In the genomic region with DNA sequence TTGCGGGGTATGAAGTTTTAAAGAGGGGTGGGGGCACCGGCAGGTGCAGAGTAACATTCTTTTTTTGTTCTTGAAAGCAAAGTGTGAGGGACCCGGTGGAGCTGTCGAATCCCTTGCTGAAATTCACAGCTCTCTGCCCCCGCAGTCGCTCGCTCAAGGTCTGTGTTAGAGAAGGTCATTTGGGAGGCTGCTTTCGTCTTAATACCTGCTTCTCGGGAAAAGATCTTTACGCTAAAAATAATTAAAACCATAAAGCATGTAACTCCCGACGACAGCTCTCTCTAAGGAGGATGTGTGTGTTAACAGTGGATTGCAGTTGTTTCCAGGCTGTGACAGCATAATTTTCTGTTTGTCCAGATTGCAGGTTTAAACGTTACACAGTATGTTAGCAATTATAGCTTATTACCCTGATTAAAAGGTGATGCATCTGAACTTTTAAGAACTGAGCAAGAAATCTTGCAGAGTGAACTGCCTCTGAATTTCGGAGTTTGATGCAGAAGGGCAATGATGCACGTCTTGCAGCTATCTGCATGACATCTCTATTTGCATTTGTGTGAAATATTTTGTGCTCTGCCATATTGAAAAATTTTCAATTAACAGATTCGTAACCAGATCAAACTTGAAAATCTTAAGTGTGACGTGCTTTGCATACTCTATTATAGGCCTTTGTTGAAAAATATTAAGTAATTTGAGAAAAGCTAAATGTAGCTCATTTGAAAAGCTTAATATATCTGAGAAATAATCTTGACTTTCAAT, we compare ENCODE assay signal across 8 cellular contexts. TPM values are rescaled to one million over a fixed set of nuclear protein-coding genes. Genes with fewer than 3 reads are reported as not detected.
A peak's percentile ranks its signal among the peaks of the same experiment; 100 is the strongest.
DNase-seq lines count a peak whose midpoint lies in the region; ATAC-seq and TF ChIP-seq lines count a peak whose summit lies in the region.

No MANE protein-coding gene starts in this region.

- no peaks in the 10 kb centered on the region for H3K36me3 ChIP-seq in urinary bladder (ENCODE audit: insufficient read depth)

- DNase-seq in natural killer cell: no peak
- no peak for DNase-seq in natural killer cell treated with Interleukin-12 subunit alpha and Interleukin-12 subunit beta and Interleukin-15 and Interleukin-18, amount 100 ng/mL, for 72 hours (ENCODE audit: low spot score)
- no peak for DNase-seq in astrocyte of the cerebellum (ENCODE audit: low read depth)
- DNase-seq in lower leg skin (ENCODE audit: low spot score in 2 of 2): no peak
- no peak for DNase-seq in stimulated activated naive CD4-positive, alpha-beta T cell (lab: John Stamatoyannopoulos, UW)
- no peak for DNase-seq in effector CD4-positive, alpha-beta T cell
- DNase-seq in A172 (ENCODE audit: low spot score): no peak

- peaks cover 4% of the 10 kb centered on the region for H3K4me1 ChIP-seq in urinary bladder (ENCODE audit: insufficient read depth)

- TF ChIP-seq CTCF in natural killer cell (IDR thresholded peaks at IDR 0.05): no peak
- no peak for TF ChIP-seq CTCF in astrocyte of the cerebellum (IDR thresholded peaks at IDR 0.05; ENCODE audit: low read depth, low read length, missing control alignments)
- TF ChIP-seq CTCF in lower leg skin (IDR thresholded peaks at IDR 0.05): no peak

- peak overlapping the region; percentile 42 for H3K4me3 ChIP-seq in astrocyte of the cerebellum (ENCODE audit: low read depth, low read length)
- peak overlapping the region; percentile 18 for H3K4me3 ChIP-seq in lower leg skin (ENCODE audit: low read depth, poor library complexity, severe bottlenecking)
- H3K4me3 ChIP-seq in urinary bladder (ENCODE audit: low read depth, low read length): peak overlapping the region; percentile 61

- TF ChIP-seq POLR2A in lower leg skin (IDR thresholded peaks at IDR 0.05): no peak

- H3K27ac Mint-ChIP-seq in natural killer cell: no peak overlapping the region
- H3K27ac Mint-ChIP-seq in natural killer cell treated with Interleukin-12 subunit alpha and Interleukin-12 subunit beta and Interleukin-15 and Interleukin-18, amount 100 ng/mL, for 72 hours: no peak overlapping the region

- peaks cover 31 to 57% of the 10 kb centered on the region in 2 donors for H3K27me3 Mint-ChIP-seq in natural killer cell (ENCODE audit: low read depth in 2 of 2)
- H3K27me3 Mint-ChIP-seq in natural killer cell treated with Interleukin-12 subunit alpha and Interleukin-12 subunit beta and Interleukin-15 and Interleukin-18, amount 100 ng/mL, for 72 hours: peaks cover 46 to 69% of the 10 kb centered on the region in 2 donors

- WGBS in lower leg skin, 2 donors: 24 to 36% methylated on average over 17 of the region's 17 CpGs
- WGBS in urinary bladder: 40% methylated on average over 17 of the region's 17 CpGs

- no peaks in the 10 kb centered on the region for H3K4me1 Mint-ChIP-seq in natural killer cell
- H3K4me1 Mint-ChIP-seq in natural killer cell treated with Interleukin-12 subunit alpha and Interleukin-12 subunit beta and Interleukin-15 and Interleukin-18, amount 100 ng/mL, for 72 hours (ENCODE audit: low read depth in 2 of 2): no peaks in the 10 kb centered on the region

- no peaks in the 10 kb centered on the region for H3K9me3 Mint-ChIP-seq in natural killer cell
- H3K9me3 Mint-ChIP-seq in natural killer cell treated with Interleukin-12 subunit alpha and Interleukin-12 subunit beta and Interleukin-15 and Interleukin-18, amount 100 ng/mL, for 72 hours: no peaks in the 10 kb centered on the region

- intact Hi-C loops in natural killer cell (cut with micrococcal nuclease): no loop called here
- intact Hi-C loops in lower leg skin (cut with DNase I; ENCODE audit: low total_unique reads): no loop called here

- H3K27ac ChIP-seq in urinary bladder (ENCODE audit: low read depth): no peak overlapping the region

- in situ Hi-C loops in astrocyte of the cerebellum (cut with HindIII; ENCODE audit: low sequenced_read_pairs): no loop called here

- H3K36me3 Mint-ChIP-seq in natural killer cell: no peaks in the 10 kb centered on the region
- H3K36me3 Mint-ChIP-seq in natural killer cell treated with Interleukin-12 subunit alpha and Interleukin-12 subunit beta and Interleukin-15 and Interleukin-18, amount 100 ng/mL, for 72 hours: peaks cover 5% of the 10 kb centered on the region

- no peak for ATAC-seq in natural killer cell
- ATAC-seq in natural killer cell treated with Interleukin-12 subunit alpha and Interleukin-12 subunit beta and Interleukin-15 and Interleukin-18, amount 100 ng/mL, for 72 hours: no peak

- peak overlapping the region; percentile 60 for H3K4me3 Mint-ChIP-seq in natural killer cell
- no peak overlapping the region for H3K4me3 Mint-ChIP-seq in natural killer cell treated with Interleukin-12 subunit alpha and Interleukin-12 subunit beta and Interleukin-15 and Interleukin-18, amount 100 ng/mL, for 72 hours

RNA-seq across cellular contexts. Expression of a gene that starts 1.0 kb away (rescaled TPM):
- total RNA-seq in natural killer cell (under 1 TPM in 1 of 3 donors, not detected in 2; 0.50 TPM), lower leg skin (10 to 100 TPM; 15.5 to 25.8 (median 25.0) TPM), urinary bladder (22.9 TPM)
- under 1 TPM in 1 of 2 donors, not detected in 1; 0.43 TPM for total RNA-seq in natural killer cell treated with Interleukin-12 subunit alpha and Interleukin-12 subunit beta and Interleukin-15 and Interleukin-18, amount 100 ng/mL, for 72 hours
- 4.3 TPM for polyA plus RNA-seq in urinary bladder
- 0.62 TPM in 1 of 2 replicates, not detected in the other for total RNA-seq in A172 (2014; rRNA removed; shearing (Covaris generic))

Comparison
In these comparisons a context has a peak if more than half of its experiments do, and no peak if none do; other contexts are left out.
1. RNA of a gene that starts 1.0 kb away (total RNA-seq): 15.5 to 25.8 TPM in lower leg skin and 22.9 TPM in urinary bladder (single experiment); 0.43 TPM in natural killer cell treated with Interleukin-12 subunit alpha and Interleukin-12 subunit beta and Interleukin-15 and Interleukin-18, amount 100 ng/mL, for 72 hours, 0.62 TPM in A172 and 0.50 TPM in natural killer cell; every median in the first group is over 10 times any median in the second.
2. Peak in every context shown above with its lines, with median percentiles within 50 percentile points of each other: H3K4me3 ChIP-seq.